19 cellular contexts compared by ENCODE assay signal in the genomic region with DNA sequence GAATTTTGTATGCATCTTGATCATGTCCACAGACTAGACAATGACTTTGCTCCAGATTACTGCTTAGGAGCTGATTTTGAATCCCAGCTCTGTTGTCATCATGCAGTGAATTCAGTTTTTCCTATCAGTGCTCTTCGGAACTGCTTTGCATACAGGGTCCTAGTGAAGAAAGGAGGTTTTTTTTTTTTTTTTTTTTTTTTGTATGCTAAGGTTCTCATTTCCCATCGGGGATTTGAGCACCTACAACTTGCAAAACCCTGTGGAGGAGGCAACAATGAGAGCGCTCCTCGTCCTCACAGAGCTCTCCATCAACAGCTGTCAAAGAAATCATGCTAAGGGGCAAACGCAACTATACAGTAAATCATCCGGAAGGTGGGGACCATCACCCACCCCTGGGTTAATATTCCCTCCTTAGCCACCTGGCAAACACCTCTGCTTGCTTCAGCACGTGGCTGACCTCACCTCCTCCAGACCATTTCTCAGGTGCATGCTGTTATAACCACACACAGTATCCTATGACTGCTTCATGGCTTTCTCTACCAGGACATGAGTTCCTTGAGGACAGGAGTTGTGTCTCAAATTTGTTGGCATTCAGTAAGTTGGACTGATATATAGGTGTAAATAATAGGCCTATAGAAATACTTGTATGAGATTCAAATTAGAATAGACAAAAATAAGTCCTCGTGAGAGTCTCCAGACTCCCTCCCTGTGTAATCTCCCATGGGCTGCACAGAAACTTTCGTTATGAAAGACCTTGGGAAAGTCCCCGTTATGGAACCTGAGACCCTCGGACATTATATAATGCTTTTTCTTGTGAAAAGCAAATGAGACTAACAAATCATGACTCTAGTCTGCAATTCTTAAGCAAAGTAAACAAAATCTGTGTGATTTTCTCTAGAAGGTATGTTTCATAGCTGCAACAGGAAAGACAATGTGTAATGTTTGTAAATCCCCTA.
"Had no signal": no experiment of that assay in that cellular context is flagged by ENCODE, and none has a peak within 500 bp of the region (broad histone marks: within the 10 kb centered on the region; RNA-seq: fewer than 3 reads in every experiment).

No MANE protein-coding gene starts in this region.

- H3K9me3 ChIP-seq: prostate gland, right atrium auricular region, suprapubic skin, transverse colon, vagina had no signal

- H3K9me3 Mint-ChIP-seq: activated CD4-positive, alpha-beta memory T cell treated with anti-CD3 and anti-CD28 coated beads, Interleukin-2, amount 10 ng/mL, durations not matched to agents 7 days and 5 days; activated naive CD8-positive, alpha-beta T cell treated with anti-CD3 and anti-CD28 coated beads for 36 hours; activated T-helper 17 cell treated with anti-CD3 and anti-CD28 coated beads, Interleukin-2, amount 50 U/mL, for 72 hours; effector memory CD8-positive, alpha-beta T cell; naive thymus-derived CD8-positive, alpha-beta T cell; stimulated activated naive CD8-positive, alpha-beta T cell treated with anti-CD3 and anti-CD28 coated beads, Interleukin-15, Interleukin-2, amounts not matched to agents 100 ng/mL and 50 ng/mL, for 24 hours; WTC11 had no signal

- H3K27me3 ChIP-seq: right atrium auricular region, suprapubic skin, transverse colon, vagina had no signal

- H3K27me3 Mint-ChIP-seq: activated CD4-positive, alpha-beta memory T cell treated with anti-CD3 and anti-CD28 coated beads, Interleukin-2, amount 10 ng/mL, durations not matched to agents 7 days and 5 days; activated CD4-positive, alpha-beta T cell treated with anti-CD3 and anti-CD28 coated beads for 36 hours; activated CD8-positive, alpha-beta memory T cell treated with anti-CD3 and anti-CD28 coated beads, Interleukin-2, amount 10 ng/mL, durations not matched to agents 7 days and 5 days; activated T-helper 17 cell treated with anti-CD3 and anti-CD28 coated beads, Interleukin-2, amount 50 U/mL, for 72 hours; effector memory CD8-positive, alpha-beta T cell; naive thymus-derived CD8-positive, alpha-beta T cell; stimulated activated naive CD8-positive, alpha-beta T cell treated with anti-CD3 and anti-CD28 coated beads, Interleukin-15, Interleukin-2, amounts not matched to agents 100 ng/mL and 50 ng/mL, for 24 hours had no signal

- ATAC-seq: activated CD4-positive, alpha-beta T cell treated with anti-CD3 and anti-CD28 coated beads for 36 hours; activated CD8-positive, alpha-beta memory T cell treated with anti-CD3 and anti-CD28 coated beads, Interleukin-2, amount 10 ng/mL, durations not matched to agents 7 days and 5 days; activated T-helper 17 cell treated with anti-CD3 and anti-CD28 coated beads, Interleukin-2, amount 50 U/mL, for 72 hours; effector memory CD8-positive, alpha-beta T cell; naive thymus-derived CD8-positive, alpha-beta T cell; WTC11 had no signal

- H3K27ac ChIP-seq: prostate gland, right atrium auricular region, suprapubic skin, transverse colon, vagina had no signal

- H3K4me1 ChIP-seq: prostate gland, right atrium auricular region, suprapubic skin, transverse colon had no signal

- DNase-seq: activated CD4-positive, alpha-beta memory T cell treated with anti-CD3 and anti-CD28 coated beads, Interleukin-2, amount 10 ng/mL, durations not matched to agents 7 days and 5 days; activated CD4-positive, alpha-beta T cell treated with anti-CD3 and anti-CD28 coated beads for 36 hours; activated CD8-positive, alpha-beta memory T cell treated with anti-CD3 and anti-CD28 coated beads, Interleukin-2, amount 10 ng/mL, durations not matched to agents 7 days and 5 days; activated naive CD4-positive, alpha-beta T cell; activated naive CD8-positive, alpha-beta T cell treated with anti-CD3 and anti-CD28 coated beads for 36 hours; activated T-cell treated with anti-CD3 and anti-CD28 coated beads, Interleukin-2, amount 50 U/mL, for 1 hour; amniotic stem cell; effector memory CD8-positive, alpha-beta T cell; foreskin fibroblast; mesenchymal stem cell; naive thymus-derived CD8-positive, alpha-beta T cell; transverse colon had no signal

- H3K27ac Mint-ChIP-seq: activated CD4-positive, alpha-beta memory T cell treated with anti-CD3 and anti-CD28 coated beads, Interleukin-2, amount 10 ng/mL, durations not matched to agents 7 days and 5 days; activated CD4-positive, alpha-beta T cell treated with anti-CD3 and anti-CD28 coated beads for 36 hours; activated CD8-positive, alpha-beta memory T cell treated with anti-CD3 and anti-CD28 coated beads, Interleukin-2, amount 10 ng/mL, durations not matched to agents 7 days and 5 days; activated naive CD8-positive, alpha-beta T cell treated with anti-CD3 and anti-CD28 coated beads for 36 hours; activated T-helper 17 cell treated with anti-CD3 and anti-CD28 coated beads, Interleukin-2, amount 50 U/mL, for 72 hours; naive thymus-derived CD8-positive, alpha-beta T cell; stimulated activated naive CD8-positive, alpha-beta T cell treated with anti-CD3 and anti-CD28 coated beads, Interleukin-15, Interleukin-2, amounts not matched to agents 100 ng/mL and 50 ng/mL, for 24 hours; WTC11 had no signal

- H3K36me3 Mint-ChIP-seq: activated naive CD8-positive, alpha-beta T cell treated with anti-CD3 and anti-CD28 coated beads for 36 hours; WTC11 had no signal

- H3K4me3 ChIP-seq: prostate gland, right atrium auricular region, suprapubic skin, transverse colon, vagina had no signal

- H3K4me1 Mint-ChIP-seq: activated CD4-positive, alpha-beta memory T cell treated with anti-CD3 and anti-CD28 coated beads, Interleukin-2, amount 10 ng/mL, durations not matched to agents 7 days and 5 days; activated CD4-positive, alpha-beta T cell treated with anti-CD3 and anti-CD28 coated beads for 36 hours; activated CD8-positive, alpha-beta memory T cell treated with anti-CD3 and anti-CD28 coated beads, Interleukin-2, amount 10 ng/mL, durations not matched to agents 7 days and 5 days; activated naive CD8-positive, alpha-beta T cell treated with anti-CD3 and anti-CD28 coated beads for 36 hours; activated T-helper 17 cell treated with anti-CD3 and anti-CD28 coated beads, Interleukin-2, amount 50 U/mL, for 72 hours had no signal

- H3K36me3 ChIP-seq: prostate gland, right atrium auricular region, transverse colon, vagina had no signal

- H3K4me3 Mint-ChIP-seq: activated CD4-positive, alpha-beta memory T cell treated with anti-CD3 and anti-CD28 coated beads, Interleukin-2, amount 10 ng/mL, durations not matched to agents 7 days and 5 days; activated CD4-positive, alpha-beta T cell treated with anti-CD3 and anti-CD28 coated beads for 36 hours; activated CD8-positive, alpha-beta memory T cell treated with anti-CD3 and anti-CD28 coated beads, Interleukin-2, amount 10 ng/mL, durations not matched to agents 7 days and 5 days; activated naive CD8-positive, alpha-beta T cell treated with anti-CD3 and anti-CD28 coated beads for 36 hours; activated T-helper 17 cell treated with anti-CD3 and anti-CD28 coated beads, Interleukin-2, amount 50 U/mL, for 72 hours; effector memory CD8-positive, alpha-beta T cell; naive thymus-derived CD8-positive, alpha-beta T cell; stimulated activated naive CD8-positive, alpha-beta T cell treated with anti-CD3 and anti-CD28 coated beads, Interleukin-15, Interleukin-2, amounts not matched to agents 100 ng/mL and 50 ng/mL, for 24 hours; WTC11 had no signal
